ENCODE assay signal across 24 cellular contexts in the genomic region with DNA sequence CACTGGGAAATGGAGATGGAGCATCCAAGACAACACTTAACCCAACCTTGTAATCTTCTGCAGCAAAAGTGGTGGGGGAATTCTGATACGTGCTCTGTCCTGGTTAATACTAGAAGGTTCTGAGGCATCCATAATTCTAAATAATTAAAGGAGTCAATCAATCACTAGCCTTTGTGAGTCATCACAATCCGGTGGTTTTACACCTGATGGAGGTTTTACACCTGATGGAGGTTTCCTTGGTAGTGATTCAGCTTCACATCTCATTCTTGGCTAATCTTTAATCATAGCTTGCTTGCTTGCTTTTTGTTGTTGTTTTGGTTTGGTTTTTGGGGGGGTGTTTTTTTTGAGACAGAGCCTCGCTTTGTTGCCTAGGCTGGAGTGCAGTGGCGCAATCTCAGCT.
DNase-seq lines count a peak whose midpoint lies in the region; TF ChIP-seq lines count a peak whose summit lies in the region.
"Had no signal": no experiment of that assay in that cellular context is flagged by ENCODE, and none has a peak within 500 bp of the region (broad histone marks: within the 10 kb centered on the region; RNA-seq: fewer than 3 reads in every experiment).

No MANE protein-coding gene starts in this region.

- H3K9me3 Mint-ChIP-seq in activated CD4-positive, alpha-beta T cell treated with anti-CD3 and anti-CD28 coated beads, Interleukin-2, amount 10 ng/mL, durations not matched to agents 7 days and 5 days: no peaks in the 10 kb centered on the region
- H3K9me3 Mint-ChIP-seq in activated CD4-positive, alpha-beta T cell treated with anti-CD3 and anti-CD28 coated beads, Interleukin-2, amount 10 ng/mL, durations not matched to agents 24 days and 14 days: no peaks in the 10 kb centered on the region
- no peaks in the 10 kb centered on the region for H3K9me3 Mint-ChIP-seq in mesothelial cell of epicardium
- H3K9me3 Mint-ChIP-seq: CD8-positive, alpha-beta memory T cell had no signal

- H3K9me3 ChIP-seq in mammary epithelial cell (replicated peaks; ENCODE audit: insufficient read depth, low read length): no peaks in the 10 kb centered on the region

- intact Hi-C loops in activated CD4-positive, alpha-beta T cell treated with anti-CD3 and anti-CD28 coated beads, Interleukin-2, amount 10 ng/mL, durations not matched to agents 24 days and 14 days (cut with micrococcal nuclease): no loop called here
- intact Hi-C loops in mammary epithelial cell (cut with micrococcal nuclease): no loop called here

- H3K4me3 Mint-ChIP-seq in activated CD4-positive, alpha-beta T cell treated with anti-CD3 and anti-CD28 coated beads, Interleukin-2, amount 10 ng/mL, durations not matched to agents 7 days and 5 days: no peak overlapping the region
- no peak overlapping the region for H3K4me3 Mint-ChIP-seq in activated CD4-positive, alpha-beta T cell treated with anti-CD3 and anti-CD28 coated beads, Interleukin-2, amount 10 ng/mL, durations not matched to agents 24 days and 14 days
- no peak overlapping the region for H3K4me3 Mint-ChIP-seq in mesothelial cell of epicardium
- H3K4me3 Mint-ChIP-seq: CD8-positive, alpha-beta memory T cell had no signal

- H3K4me1 Mint-ChIP-seq in activated CD4-positive, alpha-beta T cell treated with anti-CD3 and anti-CD28 coated beads, Interleukin-2, amount 10 ng/mL, durations not matched to agents 7 days and 5 days: peaks cover 23% of the 10 kb centered on the region
- peaks cover 20% of the 10 kb centered on the region for H3K4me1 Mint-ChIP-seq in activated CD4-positive, alpha-beta T cell treated with anti-CD3 and anti-CD28 coated beads, Interleukin-2, amount 10 ng/mL, durations not matched to agents 24 days and 14 days
- H3K4me1 Mint-ChIP-seq in mesothelial cell of epicardium: no peaks in the 10 kb centered on the region

- no peaks in the 10 kb centered on the region for H4K20me1 ChIP-seq in mammary epithelial cell (ENCODE audit: insufficient read depth, low read length)

- H2AFZ ChIP-seq in mammary epithelial cell (ENCODE audit: low read depth, low read length): no peak overlapping the region

- H3K9ac ChIP-seq in mammary epithelial cell (ENCODE audit: insufficient read depth, low read length): no peak overlapping the region
- H3K9ac ChIP-seq: KMS-11 had no signal

- H3K4me1 ChIP-seq in mammary epithelial cell (ENCODE audit: insufficient read depth, low read length): peaks cover 15% of the 10 kb centered on the region

- H3K27me3 ChIP-seq in mammary epithelial cell (ENCODE audit: insufficient read depth, low read length): peaks cover 3% of the 10 kb centered on the region
- no peaks in the 10 kb centered on the region for H3K27me3 ChIP-seq in kidney epithelial cell (ENCODE audit: control insufficient read depth, insufficient read depth, low read length)

- H3K36me3 ChIP-seq in mammary epithelial cell (ENCODE audit: insufficient read depth, low read length): no peaks in the 10 kb centered on the region
- no peaks in the 10 kb centered on the region for H3K36me3 ChIP-seq in kidney epithelial cell (ENCODE audit: control insufficient read depth, insufficient read depth, low read length)

- no peak overlapping the region for H3K4me2 ChIP-seq in mammary epithelial cell (ENCODE audit: insufficient read depth, low read depth, low read length)
- H3K4me2 ChIP-seq: KMS-11 had no signal

- H3K27me3 Mint-ChIP-seq in activated CD4-positive, alpha-beta T cell treated with anti-CD3 and anti-CD28 coated beads, Interleukin-2, amount 10 ng/mL, durations not matched to agents 7 days and 5 days: peaks cover 40% of the 10 kb centered on the region
- H3K27me3 Mint-ChIP-seq in activated CD4-positive, alpha-beta T cell treated with anti-CD3 and anti-CD28 coated beads, Interleukin-2, amount 10 ng/mL, durations not matched to agents 24 days and 14 days: peaks cover 50% of the 10 kb centered on the region
- H3K27me3 Mint-ChIP-seq in mesothelial cell of epicardium (ENCODE audit: low read depth): peaks cover 33% of the 10 kb centered on the region

- no peak for TF ChIP-seq CTCF in mammary epithelial cell (conservative IDR thresholded peaks at IDR 0.05 in 1 of 2, IDR thresholded peaks at IDR 0.05 in 1 of 2; ENCODE audit: extremely low read depth in 1 of 2, insufficient read depth in 1 of 2, low read depth in 1 of 2, low read length in 2 of 2)
- no peak for TF ChIP-seq CTCF in kidney epithelial cell (IDR thresholded peaks at IDR 0.05; ENCODE audit: insufficient read depth, low read length, poor library complexity, severe bottlenecking)
- no peak for TF ChIP-seq CTCF in mesothelial cell of epicardium (IDR thresholded peaks at IDR 0.05; ENCODE audit: unreplicated experiment)

- POLR2A ChIA-PET in activated CD4-positive, alpha-beta T cell treated with anti-CD3 and anti-CD28 coated beads, Interleukin-2, amount 10 ng/mL, durations not matched to agents 7 days and 5 days (lab: Charles Lee): no interaction called here

- peak overlapping the region; percentile 10 for H3K27ac Mint-ChIP-seq in activated CD4-positive, alpha-beta T cell treated with anti-CD3 and anti-CD28 coated beads, Interleukin-2, amount 10 ng/mL, durations not matched to agents 7 days and 5 days
- H3K27ac Mint-ChIP-seq in activated CD4-positive, alpha-beta T cell treated with anti-CD3 and anti-CD28 coated beads, Interleukin-2, amount 10 ng/mL, durations not matched to agents 24 days and 14 days: no peak overlapping the region
- H3K27ac Mint-ChIP-seq in mesothelial cell of epicardium: no peak overlapping the region
- H3K27ac Mint-ChIP-seq: CD8-positive, alpha-beta memory T cell had no signal

- H3K79me2 ChIP-seq in mammary epithelial cell (ENCODE audit: insufficient read depth, low read length): no peaks in the 10 kb centered on the region

- H3K27ac ChIP-seq in mammary epithelial cell (ENCODE audit: insufficient read depth, low read depth, low read length): no peak overlapping the region
- H3K27ac ChIP-seq: C4-2B, HL-60, KMS-11 had no signal

- dilution Hi-C loops in mammary epithelial cell (cut with HindIII; ENCODE audit: low sequenced_read_pairs): no loop called here

- CTCF ChIA-PET in activated CD4-positive, alpha-beta T cell treated with anti-CD3 and anti-CD28 coated beads, Interleukin-2, amount 10 ng/mL, durations not matched to agents 7 days and 5 days (lab: Charles Lee): no interaction called here
- CTCF ChIA-PET in mammary epithelial cell (lab: Charles Lee; ENCODE audit: low non-redundant PET): interaction anchor here (0.6 kb wide), 1 partner anchor 187 kb away, joined by 3 read pairs; no protein-coding TSS in a partner anchor

- H3K36me3 Mint-ChIP-seq in activated CD4-positive, alpha-beta T cell treated with anti-CD3 and anti-CD28 coated beads, Interleukin-2, amount 10 ng/mL, durations not matched to agents 7 days and 5 days (ENCODE audit: low read depth): no peaks in the 10 kb centered on the region
- H3K36me3 Mint-ChIP-seq in activated CD4-positive, alpha-beta T cell treated with anti-CD3 and anti-CD28 coated beads, Interleukin-2, amount 10 ng/mL, durations not matched to agents 24 days and 14 days (ENCODE audit: low read depth): no peaks in the 10 kb centered on the region
- no peaks in the 10 kb centered on the region for H3K36me3 Mint-ChIP-seq in mesothelial cell of epicardium

- in situ Hi-C loops in mammary epithelial cell (cut with MboI; ENCODE audit: low sequenced_read_pairs in 2 of 2): no loop called here

- H3K4me3 ChIP-seq in mammary epithelial cell (replicated peaks in 1 of 3; ENCODE audit: insufficient read depth in 1 of 3, low read depth in 2 of 3, low read length in 3 of 3) (no peak overlapping the region), kidney epithelial cell (ENCODE audit: low read depth, low read length) (no peak overlapping the region)

- 49% methylated on average over 4 of the region's 4 CpGs for WGBS in mammary epithelial cell (ENCODE audit: low coverage, missing lambda C conversion rate)

- no TSS peak for BruUV-seq in mammary epithelial cell (replicated peaks; lab: Mats Ljungman, UMichigan)

- DNase-seq in activated CD4-positive, alpha-beta T cell treated with anti-CD3 and anti-CD28 coated beads, Interleukin-2, amount 10 ng/mL, durations not matched to agents 7 days and 5 days: no peak
- no peak for DNase-seq in activated CD4-positive, alpha-beta T cell treated with anti-CD3 and anti-CD28 coated beads, Interleukin-2, amount 10 ng/mL, durations not matched to agents 24 days and 14 days
- DNase-seq in mammary epithelial cell (peak; percentile 55), kidney epithelial cell (ENCODE audit: low read depth) (peak; percentile 42), DMS53 (lab: John Stamatoyannopoulos, UW) (no peak), NCI-H1417 treated with DMSO at 0.1 percent for 48 hours (lab: John Stamatoyannopoulos, UW) (no peak), mesothelial cell of epicardium (ENCODE audit: low spot score in 2 of 2, unreplicated experiment in 2 of 2) (no peak)
- no peak for DNase-seq in effector CD8-positive, alpha-beta T cell (lab: John Stamatoyannopoulos, UW)
- DNase-seq: CD8-positive, alpha-beta memory T cell; EL; GF-D8; GOT3; HCEC 1CT; IMR-90; NCI-H1105 treated with DMSO at 0.1 percent for 48 hours; NCI-H1694; NCI-H2081 treated with DMSO at 0.1 percent for 48 hours; NCI-H2171 treated with DMSO at 0.1 percent for 48 hours; NCI-H524 treated with DMSO at 0.1 percent for 48 hours; NCI-H82; SHP77 had no signal

Comparison
In these comparisons a context has a peak if more than half of its experiments do, and no peak if none do; other contexts are left out.
1. DNase-seq: peak in mammary epithelial cell (single experiment) and kidney epithelial cell (single experiment); none in activated CD4-positive, alpha-beta T cell treated with anti-CD3 and anti-CD28 coated beads, Interleukin-2, amount 10 ng/mL, durations not matched to agents 7 days and 5 days (single experiment), activated CD4-positive, alpha-beta T cell treated with anti-CD3 and anti-CD28 coated beads, Interleukin-2, amount 10 ng/mL, durations not matched to agents 24 days and 14 days (single experiment), DMS53 (single experiment), effector CD8-positive, alpha-beta T cell (single experiment), NCI-H1417 treated with DMSO at 0.1 percent for 48 hours (single experiment) and mesothelial cell of epicardium (0 of 2).